ENCODE assay signal across 23 cellular contexts in genomic region chr11:70543611-70544010, GRCh38.
A peak's percentile ranks its signal among the peaks of the same experiment; 100 is the strongest.
DNase-seq lines count a peak whose midpoint lies in the region; ATAC-seq, FAIRE-seq and TF ChIP-seq lines count a peak whose summit lies in the region.
"Had no signal": no experiment of that assay in that cellular context is flagged by ENCODE, and none has a peak within 500 bp of the region (broad histone marks: within the 10 kb centered on the region; RNA-seq: fewer than 3 reads in every experiment).

No MANE protein-coding gene starts in this region.

- 85% methylated on average over 5 of the region's 7 CpGs for WGBS in HepG2 (ENCODE audit: low lambda C conversion rate)

- in situ Hi-C loops in HepG2 (cut with HindIII; ENCODE audit: extremely low pct_ligation_motif_present, low pct_unique_long_range_greater_than_20kb), result no loop called here

- no peaks in the 10 kb centered on the region for H3K36me3 ChIP-seq in H7 (replicated peaks; ENCODE audit: control insufficient read depth, insufficient read depth, low read length)
- H3K36me3 ChIP-seq in neural progenitor cell, result no peaks in the 10 kb centered on the region
- H3K36me3 ChIP-seq in HepG2 (replicated peaks in 1 of 2; ENCODE audit: control insufficient read depth in 1 of 2, insufficient read depth in 2 of 2, low read length in 2 of 2), result no peaks in the 10 kb centered on the region; a peak in 1 of 5 replicates
- H3K36me3 ChIP-seq: HAP-1 had no signal

- H3K27me3 Mint-ChIP-seq in chondrocyte (ENCODE audit: low read depth) (peaks cover 17% of the 10 kb centered on the region), neural progenitor cell (ENCODE audit: insufficient read depth, low read depth) (peaks cover 14% of the 10 kb centered on the region)
- no peaks in the 10 kb centered on the region for H3K27me3 Mint-ChIP-seq in activated T-cell treated with anti-CD3 and anti-CD28 coated beads, Interleukin-2, amount 50 U/mL, for 24 hours

- H3K9ac ChIP-seq in neural progenitor cell, result no peak overlapping the region
- no peak overlapping the region for H3K9ac ChIP-seq in HepG2 (ENCODE audit: insufficient read depth, low read depth, low read length)

- no peaks in the 10 kb centered on the region for H3K27me3 ChIP-seq in H7 (ENCODE audit: control insufficient read depth, insufficient read depth, low read length)
- H3K27me3 ChIP-seq in neural progenitor cell, result no peaks in the 10 kb centered on the region
- no peaks in the 10 kb centered on the region for H3K27me3 ChIP-seq in HepG2 (ENCODE audit: control insufficient read depth in 1 of 2, insufficient read depth in 2 of 2, low read length in 2 of 2)

- TF ChIP-seq CTCF in chondrocyte (IDR thresholded peaks at IDR 0.05), result no peak
- TF ChIP-seq CTCF in neural progenitor cell (IDR thresholded peaks at IDR 0.05), result no peak
- TF ChIP-seq CTCF in HepG2 (CRISPR knock-in tag; IDR thresholded peaks at IDR 0.05), result no peak

- TF ChIP-seq RAD21 in HepG2 (CRISPR knock-in tag; IDR thresholded peaks at IDR 0.05), result no peak

- H3K79me2 ChIP-seq in neural progenitor cell (ENCODE audit: low read depth), result no peaks in the 10 kb centered on the region
- H3K79me2 ChIP-seq in HepG2 (ENCODE audit: insufficient read depth, low read length), result no peaks in the 10 kb centered on the region

- FAIRE-seq in HepG2 (lab: Jason Lieb, UNC), result no peak
- FAIRE-seq: A549, GM12891, GM18507, GM19239 had no signal

- DNase-seq in H7, result peak; percentile 48
- peak; percentile 34 for DNase-seq in chondrocyte (ENCODE audit: low spot score)
- DNase-seq in neural progenitor cell (ENCODE audit: low spot score), result no peak
- peak; percentile 47 for DNase-seq in posterior vena cava (ENCODE audit: low spot score)
- DNase-seq in activated T-cell treated with anti-CD3 and anti-CD28 coated beads, Interleukin-2, amount 50 U/mL, for 24 hours, result no peak
- no peak for DNase-seq in HepG2 (ENCODE audit: low spot score)
- DNase-seq: 8988T; ACHN; C1 segment of cervical spinal cord; Calu3; CD4-positive, alpha-beta memory T cell; COR-L47; DMS53; DMS79 treated with DMSO at 0.1 percent for 48 hours; GF-D8; HFFc6 had no signal

- H2AFZ ChIP-seq in neural progenitor cell (replicated peaks), result no peak overlapping the region
- H2AFZ ChIP-seq in HepG2 (ENCODE audit: low read length), result no peak overlapping the region
- H2AFZ ChIP-seq: GM23338 had no signal

- no TSS peak for BruUV-seq in HepG2 (replicated peaks; lab: Mats Ljungman, UMichigan)

- intact Hi-C loops in posterior vena cava (cut with DNase I) (no loop called here), HepG2 (cut with micrococcal nuclease; ENCODE audit: unreplicated experiment) (no loop called here)

- H3K4me3 Mint-ChIP-seq in chondrocyte (ENCODE audit: unreplicated experiment), result no peak overlapping the region
- no peak overlapping the region for H3K4me3 Mint-ChIP-seq in neural progenitor cell
- no peak overlapping the region for H3K4me3 Mint-ChIP-seq in activated T-cell treated with anti-CD3 and anti-CD28 coated beads, Interleukin-2, amount 50 U/mL, for 24 hours
- H3K4me3 Mint-ChIP-seq: CD4-positive, alpha-beta memory T cell; GM23338; HFFc6 had no signal

- H3K27ac Mint-ChIP-seq in chondrocyte (ENCODE audit: unreplicated experiment) (no peak overlapping the region), neural progenitor cell (peak overlapping the region; percentile 42)
- no peak overlapping the region for H3K27ac Mint-ChIP-seq in activated T-cell treated with anti-CD3 and anti-CD28 coated beads, Interleukin-2, amount 50 U/mL, for 24 hours
- H3K27ac Mint-ChIP-seq: CD4-positive, alpha-beta memory T cell; GM23338; HFFc6 had no signal

- H4K20me1 ChIP-seq in neural progenitor cell (ENCODE audit: low read depth) (peaks cover 11% of the 10 kb centered on the region), HepG2 (ENCODE audit: insufficient read depth, low read length) (peaks cover 7% of the 10 kb centered on the region; the same call in 1 of the 2 replicates)

- POLR2A ChIA-PET in HepG2 (lab: Yijun Ruan, JAX), result no interaction called here

- no peaks in the 10 kb centered on the region for H3K9me3 ChIP-seq in neural progenitor cell (ENCODE audit: low read depth)
- H3K9me3 ChIP-seq in HepG2 (ENCODE audit: low read length), result no peaks in the 10 kb centered on the region
- H3K9me3 ChIP-seq: A549, HAP-1 had no signal

- H3K4me1 Mint-ChIP-seq in chondrocyte (ENCODE audit: low read depth), result peaks cover 4% of the 10 kb centered on the region
- H3K4me1 Mint-ChIP-seq in neural progenitor cell, result peaks cover 57% of the 10 kb centered on the region
- no peaks in the 10 kb centered on the region for H3K4me1 Mint-ChIP-seq in activated T-cell treated with anti-CD3 and anti-CD28 coated beads, Interleukin-2, amount 50 U/mL, for 24 hours (ENCODE audit: low read depth)
- H3K4me1 Mint-ChIP-seq: CD4-positive, alpha-beta memory T cell had no signal

- no peak overlapping the region for H3K27ac ChIP-seq in neural progenitor cell
- no peak overlapping the region for H3K27ac ChIP-seq in HepG2 (ENCODE audit: extremely low read length, insufficient read depth, low read length)
- H3K27ac ChIP-seq: A549 had no signal

- no peak for TF ChIP-seq POLR2A in HepG2 (IDR thresholded peaks at IDR 0.05; ENCODE audit: insufficient read depth in 1 of 2, low read depth in 2 of 2, low read length in 2 of 2)

- TF ChIP-seq EP300 in HepG2 (IDR thresholded peaks at IDR 0.05; ENCODE audit: low read depth in 2 of 2, low read length in 2 of 2) (no peak), HepG2 (CRISPR knock-in tag; IDR thresholded peaks at IDR 0.05; ENCODE audit: borderline replicate concordance) (no peak)

- H3K36me3 Mint-ChIP-seq in chondrocyte (ENCODE audit: low read depth) (no peaks in the 10 kb centered on the region), neural progenitor cell (no peaks in the 10 kb centered on the region)
- H3K36me3 Mint-ChIP-seq in activated T-cell treated with anti-CD3 and anti-CD28 coated beads, Interleukin-2, amount 50 U/mL, for 24 hours (ENCODE audit: low read depth), result no peaks in the 10 kb centered on the region
- H3K36me3 Mint-ChIP-seq: CD4-positive, alpha-beta memory T cell had no signal

- peaks cover 22% of the 10 kb centered on the region for H3K4me1 ChIP-seq in neural progenitor cell
- no peaks in the 10 kb centered on the region for H3K4me1 ChIP-seq in HepG2 (ENCODE audit: insufficient read depth, low read length)
- H3K4me1 ChIP-seq: A549, HAP-1 had no signal

- ATAC-seq in HepG2, result no peak
- no peak for ATAC-seq in GM18517 (IDR thresholded peaks at IDR 0.05; ENCODE audit: unreplicated experiment)
- ATAC-seq: A549, GM23338 had no signal

- peaks cover 6% of the 10 kb centered on the region for H3F3A ChIP-seq in neural progenitor cell (ENCODE audit: low read depth)

- H3K9me3 Mint-ChIP-seq in chondrocyte (ENCODE audit: low read depth) (no peaks in the 10 kb centered on the region), neural progenitor cell (no peaks in the 10 kb centered on the region)
- no peaks in the 10 kb centered on the region for H3K9me3 Mint-ChIP-seq in activated T-cell treated with anti-CD3 and anti-CD28 coated beads, Interleukin-2, amount 50 U/mL, for 24 hours
- H3K9me3 Mint-ChIP-seq: GM23338 had no signal

- no peak overlapping the region for H3K4me2 ChIP-seq in neural progenitor cell
- no peak overlapping the region for H3K4me2 ChIP-seq in HepG2 (ENCODE audit: low read depth, low read length)
- H3K4me2 ChIP-seq: A549, GM23338 had no signal

- no peak overlapping the region for H3K4me3 ChIP-seq in H7 (ENCODE audit: insufficient read depth, low read depth, low read length)
- H3K4me3 ChIP-seq in neural progenitor cell, result no peak overlapping the region
- H3K4me3 ChIP-seq in HepG2 (replicated peaks in 1 of 3; ENCODE audit: insufficient read depth in 1 of 3, low read depth in 2 of 3, low read length in 3 of 3), result no peak overlapping the region
- H3K4me3 ChIP-seq: A549, GM23338, HAP-1 had no signal

- CTCF ChIA-PET in HepG2 (lab: Yijun Ruan, JAX; ENCODE audit: low intra/inter-chr PET ratio, low total read pairs), result no interaction called here

TF ChIP-seq in HepG2, 621 proteins besides CTCF, POLR2A, EP300 and RAD21 (continues in another document):
- no peak for TF ChIP-seq NFRKB (IDR thresholded peaks at IDR 0.05)
- TF ChIP-seq JUNB (CRISPR knock-in tag; IDR thresholded peaks at IDR 0.05; ENCODE audit: borderline replicate concordance), result no peak
- TF ChIP-seq TCF7 (IDR thresholded peaks at IDR 0.05; ENCODE audit: low read depth), result no peak
- no peak for TF ChIP-seq SNAPC5 (CRISPR knock-in tag; IDR thresholded peaks at IDR 0.05; ENCODE audit: borderline replicate concordance)
- TF ChIP-seq NFYC (CRISPR knock-in tag; IDR thresholded peaks at IDR 0.05), result no peak
- TF ChIP-seq YY1 (IDR thresholded peaks at IDR 0.05; ENCODE audit: insufficient read depth, insufficient replicate concordance, low read depth, low read length), result no peak
- TF ChIP-seq ZNF275 (CRISPR knock-in tag; IDR thresholded peaks at IDR 0.05; ENCODE audit: borderline replicate concordance), result no peak
- no peak for TF ChIP-seq HNF4G (IDR thresholded peaks at IDR 0.05; ENCODE audit: borderline replicate concordance, low read depth, low read length)
- no peak for TF ChIP-seq HNF4G (CRISPR knock-in tag; IDR thresholded peaks at IDR 0.05; ENCODE audit: borderline replicate concordance, low read depth)
- no peak for TF ChIP-seq HIVEP1 (CRISPR knock-in tag; IDR thresholded peaks at IDR 0.05)
- TF ChIP-seq PCBP1 (IDR thresholded peaks at IDR 0.05; ENCODE audit: borderline replicate concordance, low read depth, low read length), result no peak

Comparison
In these comparisons a context has a peak if more than half of its experiments do, and no peak if none do; other contexts are left out.
1. DNase-seq: peak in H7 (single experiment), chondrocyte (single experiment) and posterior vena cava (single experiment); none in neural progenitor cell (single experiment), activated T-cell treated with anti-CD3 and anti-CD28 coated beads, Interleukin-2, amount 50 U/mL, for 24 hours (single experiment) and HepG2 (single experiment).